Comparison of ENCODE assay signal across 2 cellular contexts in the genomic region with DNA sequence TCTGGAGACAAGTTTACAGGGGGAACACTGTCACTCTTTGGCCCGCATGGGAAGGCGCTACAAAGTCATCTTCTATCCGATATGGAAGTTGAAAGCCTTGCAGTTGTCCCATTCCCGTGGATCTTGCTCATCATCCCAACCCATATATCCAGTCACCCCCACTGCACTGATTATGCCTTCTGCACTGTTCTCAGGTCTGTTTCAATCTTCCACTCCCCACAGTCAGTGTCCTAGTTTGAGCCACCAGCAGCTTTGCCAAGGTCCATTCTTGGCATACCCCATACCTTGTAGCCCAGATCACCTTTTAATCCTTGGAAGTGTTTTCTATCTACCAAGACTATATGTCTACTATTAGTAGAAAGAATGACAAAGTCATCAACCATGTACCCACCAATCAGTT.
TF ChIP-seq lines count a peak whose summit lies in the region.

No MANE protein-coding gene starts in this region.

TF ChIP-seq in IMR-90, 13 proteins besides CTCF, POLR2A, EP300 and RAD21:
- TF ChIP-seq MAFK (IDR thresholded peaks at IDR 0.05; ENCODE audit: low read depth, low read length) (no peak), RCOR1 (IDR thresholded peaks at IDR 0.05; ENCODE audit: insufficient replicate concordance, low read length) (no peak), NFE2L2 (IDR thresholded peaks at IDR 0.05; ENCODE audit: low read depth, low read length) (no peak), SMC3 (IDR thresholded peaks at IDR 0.05; ENCODE audit: low read depth, low read length) (no peak), BHLHE40 (IDR thresholded peaks at IDR 0.05; ENCODE audit: low read depth, low read length) (no peak), CEBPB (IDR thresholded peaks at IDR 0.05; ENCODE audit: low read depth, low read length) (no peak)
TF ChIP-seq in IMR-90: peak in this region for 0.

TF ChIP-seq in GM12878, 131 proteins besides CTCF, POLR2A, EP300 and RAD21:
- TF ChIP-seq IKZF1 (conservative IDR thresholded peaks at IDR 0.05) (no peak), TCF12 (IDR thresholded peaks at IDR 0.05; ENCODE audit: low read depth, low read length) (no peak), JUNB (IDR thresholded peaks at IDR 0.05) (no peak), ATF7 (IDR thresholded peaks at IDR 0.05; ENCODE audit: low read depth) (no peak), ASH2L (IDR thresholded peaks at IDR 0.05; ENCODE audit: borderline replicate concordance, low read depth) (no peak), POLR2AphosphoS2 (IDR thresholded peaks at IDR 0.05; ENCODE audit: low read depth, low read length) (no peak), JUND (IDR thresholded peaks at IDR 0.05; ENCODE audit: low read depth, low read length) (no peak), TCF7 (IDR thresholded peaks at IDR 0.05; ENCODE audit: borderline replicate concordance) (no peak), MTA2 (IDR thresholded peaks at IDR 0.05; ENCODE audit: low read depth) (no peak), YY1 (IDR thresholded peaks at IDR 0.05; ENCODE audit: low read depth, low read length) (no peak), CREM (IDR thresholded peaks at IDR 0.05; ENCODE audit: low read depth) (no peak), NBN (IDR thresholded peaks at IDR 0.05) (no peak), HDGF (IDR thresholded peaks at IDR 0.05) (no peak), ZNF622 (IDR thresholded peaks at IDR 0.05) (no peak), RCOR1 (conservative IDR thresholded peaks at IDR 0.05; ENCODE audit: low read depth, low read length) (no peak), ZNF24 (IDR thresholded peaks at IDR 0.05) (no peak)
- TF ChIP-seq, protein P1, sequence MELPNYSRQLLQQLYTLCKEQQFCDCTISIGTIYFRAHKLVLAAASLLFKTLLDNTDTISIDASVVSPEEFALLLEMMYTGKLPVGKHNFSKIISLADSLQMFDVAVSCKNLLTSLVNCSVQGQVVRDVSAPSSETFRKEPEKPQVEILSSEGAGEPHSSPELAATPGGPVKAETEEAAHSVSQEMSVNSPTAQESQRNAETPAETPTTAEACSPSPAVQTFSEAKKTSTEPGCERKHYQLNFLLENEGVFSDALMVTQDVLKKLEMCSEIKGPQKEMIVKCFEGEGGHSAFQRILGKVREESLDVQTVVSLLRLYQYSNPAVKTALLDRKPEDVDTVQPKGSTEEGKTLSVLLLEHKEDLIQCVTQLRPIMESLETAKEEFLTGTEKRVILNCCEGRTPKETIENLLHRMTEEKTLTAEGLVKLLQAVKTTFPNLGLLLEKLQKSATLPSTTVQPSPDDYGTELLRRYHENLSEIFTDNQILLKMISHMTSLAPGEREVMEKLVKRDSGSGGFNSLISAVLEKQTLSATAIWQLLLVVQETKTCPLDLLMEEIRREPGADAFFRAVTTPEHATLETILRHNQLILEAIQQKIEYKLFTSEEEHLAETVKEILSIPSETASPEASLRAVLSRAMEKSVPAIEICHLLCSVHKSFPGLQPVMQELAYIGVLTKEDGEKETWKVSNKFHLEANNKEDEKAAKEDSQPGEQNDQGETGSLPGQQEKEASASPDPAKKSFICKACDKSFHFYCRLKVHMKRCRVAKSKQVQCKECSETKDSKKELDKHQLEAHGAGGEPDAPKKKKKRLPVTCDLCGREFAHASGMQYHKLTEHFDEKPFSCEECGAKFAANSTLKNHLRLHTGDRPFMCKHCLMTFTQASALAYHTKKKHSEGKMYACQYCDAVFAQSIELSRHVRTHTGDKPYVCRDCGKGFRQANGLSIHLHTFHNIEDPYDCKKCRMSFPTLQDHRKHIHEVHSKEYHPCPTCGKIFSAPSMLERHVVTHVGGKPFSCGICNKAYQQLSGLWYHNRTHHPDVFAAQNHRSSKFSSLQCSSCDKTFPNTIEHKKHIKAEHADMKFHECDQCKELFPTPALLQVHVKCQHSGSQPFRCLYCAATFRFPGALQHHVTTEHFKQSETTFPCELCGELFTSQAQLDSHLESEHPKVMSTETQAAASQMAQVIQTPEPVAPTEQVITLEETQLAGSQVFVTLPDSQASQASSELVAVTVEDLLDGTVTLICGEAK (IDR thresholded peaks at IDR 0.05; ENCODE audit: borderline replicate concordance) = no peak
- TF ChIP-seq, protein P2, sequence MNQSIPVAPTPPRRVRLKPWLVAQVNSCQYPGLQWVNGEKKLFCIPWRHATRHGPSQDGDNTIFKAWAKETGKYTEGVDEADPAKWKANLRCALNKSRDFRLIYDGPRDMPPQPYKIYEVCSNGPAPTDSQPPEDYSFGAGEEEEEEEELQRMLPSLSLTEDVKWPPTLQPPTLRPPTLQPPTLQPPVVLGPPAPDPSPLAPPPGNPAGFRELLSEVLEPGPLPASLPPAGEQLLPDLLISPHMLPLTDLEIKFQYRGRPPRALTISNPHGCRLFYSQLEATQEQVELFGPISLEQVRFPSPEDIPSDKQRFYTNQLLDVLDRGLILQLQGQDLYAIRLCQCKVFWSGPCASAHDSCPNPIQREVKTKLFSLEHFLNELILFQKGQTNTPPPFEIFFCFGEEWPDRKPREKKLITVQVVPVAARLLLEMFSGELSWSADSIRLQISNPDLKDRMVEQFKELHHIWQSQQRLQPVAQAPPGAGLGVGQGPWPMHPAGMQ (IDR thresholded peaks at IDR 0.05; ENCODE audit: borderline replicate concordance) = no peak
- TF ChIP-seq, protein P3, sequence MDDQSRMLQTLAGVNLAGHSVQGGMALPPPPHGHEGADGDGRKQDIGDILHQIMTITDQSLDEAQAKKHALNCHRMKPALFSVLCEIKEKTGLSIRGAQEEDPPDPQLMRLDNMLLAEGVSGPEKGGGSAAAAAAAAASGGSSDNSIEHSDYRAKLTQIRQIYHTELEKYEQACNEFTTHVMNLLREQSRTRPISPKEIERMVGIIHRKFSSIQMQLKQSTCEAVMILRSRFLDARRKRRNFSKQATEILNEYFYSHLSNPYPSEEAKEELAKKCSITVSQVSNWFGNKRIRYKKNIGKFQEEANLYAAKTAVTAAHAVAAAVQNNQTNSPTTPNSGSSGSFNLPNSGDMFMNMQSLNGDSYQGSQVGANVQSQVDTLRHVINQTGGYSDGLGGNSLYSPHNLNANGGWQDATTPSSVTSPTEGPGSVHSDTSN (IDR thresholded peaks at IDR 0.05; ENCODE audit: insufficient replicate concordance, low read depth, low read length) = no peak
- TF ChIP-seq, protein P4, sequence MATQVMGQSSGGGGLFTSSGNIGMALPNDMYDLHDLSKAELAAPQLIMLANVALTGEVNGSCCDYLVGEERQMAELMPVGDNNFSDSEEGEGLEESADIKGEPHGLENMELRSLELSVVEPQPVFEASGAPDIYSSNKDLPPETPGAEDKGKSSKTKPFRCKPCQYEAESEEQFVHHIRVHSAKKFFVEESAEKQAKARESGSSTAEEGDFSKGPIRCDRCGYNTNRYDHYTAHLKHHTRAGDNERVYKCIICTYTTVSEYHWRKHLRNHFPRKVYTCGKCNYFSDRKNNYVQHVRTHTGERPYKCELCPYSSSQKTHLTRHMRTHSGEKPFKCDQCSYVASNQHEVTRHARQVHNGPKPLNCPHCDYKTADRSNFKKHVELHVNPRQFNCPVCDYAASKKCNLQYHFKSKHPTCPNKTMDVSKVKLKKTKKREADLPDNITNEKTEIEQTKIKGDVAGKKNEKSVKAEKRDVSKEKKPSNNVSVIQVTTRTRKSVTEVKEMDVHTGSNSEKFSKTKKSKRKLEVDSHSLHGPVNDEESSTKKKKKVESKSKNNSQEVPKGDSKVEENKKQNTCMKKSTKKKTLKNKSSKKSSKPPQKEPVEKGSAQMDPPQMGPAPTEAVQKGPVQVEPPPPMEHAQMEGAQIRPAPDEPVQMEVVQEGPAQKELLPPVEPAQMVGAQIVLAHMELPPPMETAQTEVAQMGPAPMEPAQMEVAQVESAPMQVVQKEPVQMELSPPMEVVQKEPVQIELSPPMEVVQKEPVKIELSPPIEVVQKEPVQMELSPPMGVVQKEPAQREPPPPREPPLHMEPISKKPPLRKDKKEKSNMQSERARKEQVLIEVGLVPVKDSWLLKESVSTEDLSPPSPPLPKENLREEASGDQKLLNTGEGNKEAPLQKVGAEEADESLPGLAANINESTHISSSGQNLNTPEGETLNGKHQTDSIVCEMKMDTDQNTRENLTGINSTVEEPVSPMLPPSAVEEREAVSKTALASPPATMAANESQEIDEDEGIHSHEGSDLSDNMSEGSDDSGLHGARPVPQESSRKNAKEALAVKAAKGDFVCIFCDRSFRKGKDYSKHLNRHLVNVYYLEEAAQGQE (IDR thresholded peaks at IDR 0.05; ENCODE audit: low read depth, low read length) = no peak
